Comparison of ENCODE assay signal across 2 cellular contexts in genomic region chr3:98182196-98182595, GRCh38.
TF ChIP-seq lines count a peak whose summit lies in the region.

No MANE protein-coding gene starts in this region.

TF ChIP-seq in GM23338, 12 proteins besides CTCF, POLR2A, EP300 and RAD21:
- TF ChIP-seq ZNF462 (CRISPR knock-in tag; IDR thresholded peaks at IDR 0.05): 0 out of 2 replicates have a peak, but pooled peaks have one; percentile 31
- no peak for TF ChIP-seq ZNF114 (CRISPR knock-in tag; IDR thresholded peaks at IDR 0.05)
- TF ChIP-seq NANOG (IDR thresholded peaks at IDR 0.05; ENCODE audit: borderline replicate concordance): peak; percentile 69; the same call in 1 of the 2 replicates
TF ChIP-seq in GM23338: peak in this region for 2.

TF ChIP-seq in WTC11, 78 proteins besides CTCF, POLR2A, EP300 and RAD21 (continued from another document):
- no peak for TF ChIP-seq USF2 (CRISPR knock-in tag; IDR thresholded peaks at IDR 0.05)
- no peak for TF ChIP-seq USF1 (CRISPR knock-in tag; IDR thresholded peaks at IDR 0.05)
- no peak for TF ChIP-seq JAZF1 (CRISPR knock-in tag; IDR thresholded peaks at IDR 0.05)
- TF ChIP-seq NFE2L1 (CRISPR knock-in tag; IDR thresholded peaks at IDR 0.05): no peak
- no peak for TF ChIP-seq FOXK1 (CRISPR knock-in tag; IDR thresholded peaks at IDR 0.05)
- no peak for TF ChIP-seq TEAD4 (CRISPR knock-in tag; IDR thresholded peaks at IDR 0.05)
- no peak for TF ChIP-seq ZNF512 (CRISPR knock-in tag; IDR thresholded peaks at IDR 0.05; ENCODE audit: borderline replicate concordance)
- no peak for TF ChIP-seq SMAD3 (CRISPR knock-in tag; IDR thresholded peaks at IDR 0.05; ENCODE audit: borderline replicate concordance)
- TF ChIP-seq ZNF138 (CRISPR knock-in tag; conservative IDR thresholded peaks at IDR 0.05): no peak
TF ChIP-seq in WTC11: peak in this region for 0.
